Comparison of ENCODE assay signal across 1 cellular context in genomic region chr14:94089479-94089878, GRCh38.
TF ChIP-seq lines count a peak whose summit lies in the region.

No MANE protein-coding gene starts in this region.

TF ChIP-seq in K562, 482 proteins besides CTCF, POLR2A, EP300 and RAD21 (continued from another document and continues in another):
- TF ChIP-seq CHD7 (IDR thresholded peaks at IDR 0.05; ENCODE audit: low read depth, low read length) (no peak), TGIF2 (CRISPR knock-in tag; IDR thresholded peaks at IDR 0.05) (no peak), HNRNPL (IDR thresholded peaks at IDR 0.05; ENCODE audit: low read depth, low read length) (no peak), CHAMP1 (IDR thresholded peaks at IDR 0.05) (no peak), NFATC3 (IDR thresholded peaks at IDR 0.05) (no peak), ZNF589 (CRISPR knock-in tag; IDR thresholded peaks at IDR 0.05; ENCODE audit: low read depth) (no peak), NFE2 (IDR thresholded peaks at IDR 0.05; ENCODE audit: low read depth) (no peak), CREBBP (IDR thresholded peaks at IDR 0.05; ENCODE audit: low read depth, low read length) (no peak), BCL6 (CRISPR knock-in tag; IDR thresholded peaks at IDR 0.05) (no peak), BRD4 (IDR thresholded peaks at IDR 0.05) (no peak), HDAC1 (IDR thresholded peaks at IDR 0.05) (no peak), ZFPM2 (CRISPR knock-in tag; IDR thresholded peaks at IDR 0.05) (no peak), RCOR1 (IDR thresholded peaks at IDR 0.05; ENCODE audit: borderline replicate concordance in 1 of 2, low read depth in 2 of 2, low read length in 2 of 2) (no peak)
- TF ChIP-seq, protein P1, sequence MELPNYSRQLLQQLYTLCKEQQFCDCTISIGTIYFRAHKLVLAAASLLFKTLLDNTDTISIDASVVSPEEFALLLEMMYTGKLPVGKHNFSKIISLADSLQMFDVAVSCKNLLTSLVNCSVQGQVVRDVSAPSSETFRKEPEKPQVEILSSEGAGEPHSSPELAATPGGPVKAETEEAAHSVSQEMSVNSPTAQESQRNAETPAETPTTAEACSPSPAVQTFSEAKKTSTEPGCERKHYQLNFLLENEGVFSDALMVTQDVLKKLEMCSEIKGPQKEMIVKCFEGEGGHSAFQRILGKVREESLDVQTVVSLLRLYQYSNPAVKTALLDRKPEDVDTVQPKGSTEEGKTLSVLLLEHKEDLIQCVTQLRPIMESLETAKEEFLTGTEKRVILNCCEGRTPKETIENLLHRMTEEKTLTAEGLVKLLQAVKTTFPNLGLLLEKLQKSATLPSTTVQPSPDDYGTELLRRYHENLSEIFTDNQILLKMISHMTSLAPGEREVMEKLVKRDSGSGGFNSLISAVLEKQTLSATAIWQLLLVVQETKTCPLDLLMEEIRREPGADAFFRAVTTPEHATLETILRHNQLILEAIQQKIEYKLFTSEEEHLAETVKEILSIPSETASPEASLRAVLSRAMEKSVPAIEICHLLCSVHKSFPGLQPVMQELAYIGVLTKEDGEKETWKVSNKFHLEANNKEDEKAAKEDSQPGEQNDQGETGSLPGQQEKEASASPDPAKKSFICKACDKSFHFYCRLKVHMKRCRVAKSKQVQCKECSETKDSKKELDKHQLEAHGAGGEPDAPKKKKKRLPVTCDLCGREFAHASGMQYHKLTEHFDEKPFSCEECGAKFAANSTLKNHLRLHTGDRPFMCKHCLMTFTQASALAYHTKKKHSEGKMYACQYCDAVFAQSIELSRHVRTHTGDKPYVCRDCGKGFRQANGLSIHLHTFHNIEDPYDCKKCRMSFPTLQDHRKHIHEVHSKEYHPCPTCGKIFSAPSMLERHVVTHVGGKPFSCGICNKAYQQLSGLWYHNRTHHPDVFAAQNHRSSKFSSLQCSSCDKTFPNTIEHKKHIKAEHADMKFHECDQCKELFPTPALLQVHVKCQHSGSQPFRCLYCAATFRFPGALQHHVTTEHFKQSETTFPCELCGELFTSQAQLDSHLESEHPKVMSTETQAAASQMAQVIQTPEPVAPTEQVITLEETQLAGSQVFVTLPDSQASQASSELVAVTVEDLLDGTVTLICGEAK (IDR thresholded peaks at IDR 0.05): no peak
- TF ChIP-seq, protein P1 (CRISPR knock-in tag; IDR thresholded peaks at IDR 0.05): no peak
- TF ChIP-seq, protein P2, sequence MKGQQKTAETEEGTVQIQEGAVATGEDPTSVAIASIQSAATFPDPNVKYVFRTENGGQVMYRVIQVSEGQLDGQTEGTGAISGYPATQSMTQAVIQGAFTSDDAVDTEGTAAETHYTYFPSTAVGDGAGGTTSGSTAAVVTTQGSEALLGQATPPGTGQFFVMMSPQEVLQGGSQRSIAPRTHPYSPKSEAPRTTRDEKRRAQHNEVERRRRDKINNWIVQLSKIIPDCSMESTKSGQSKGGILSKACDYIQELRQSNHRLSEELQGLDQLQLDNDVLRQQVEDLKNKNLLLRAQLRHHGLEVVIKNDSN (CRISPR knock-in tag; IDR thresholded peaks at IDR 0.05): no peak
- TF ChIP-seq, protein P3, sequence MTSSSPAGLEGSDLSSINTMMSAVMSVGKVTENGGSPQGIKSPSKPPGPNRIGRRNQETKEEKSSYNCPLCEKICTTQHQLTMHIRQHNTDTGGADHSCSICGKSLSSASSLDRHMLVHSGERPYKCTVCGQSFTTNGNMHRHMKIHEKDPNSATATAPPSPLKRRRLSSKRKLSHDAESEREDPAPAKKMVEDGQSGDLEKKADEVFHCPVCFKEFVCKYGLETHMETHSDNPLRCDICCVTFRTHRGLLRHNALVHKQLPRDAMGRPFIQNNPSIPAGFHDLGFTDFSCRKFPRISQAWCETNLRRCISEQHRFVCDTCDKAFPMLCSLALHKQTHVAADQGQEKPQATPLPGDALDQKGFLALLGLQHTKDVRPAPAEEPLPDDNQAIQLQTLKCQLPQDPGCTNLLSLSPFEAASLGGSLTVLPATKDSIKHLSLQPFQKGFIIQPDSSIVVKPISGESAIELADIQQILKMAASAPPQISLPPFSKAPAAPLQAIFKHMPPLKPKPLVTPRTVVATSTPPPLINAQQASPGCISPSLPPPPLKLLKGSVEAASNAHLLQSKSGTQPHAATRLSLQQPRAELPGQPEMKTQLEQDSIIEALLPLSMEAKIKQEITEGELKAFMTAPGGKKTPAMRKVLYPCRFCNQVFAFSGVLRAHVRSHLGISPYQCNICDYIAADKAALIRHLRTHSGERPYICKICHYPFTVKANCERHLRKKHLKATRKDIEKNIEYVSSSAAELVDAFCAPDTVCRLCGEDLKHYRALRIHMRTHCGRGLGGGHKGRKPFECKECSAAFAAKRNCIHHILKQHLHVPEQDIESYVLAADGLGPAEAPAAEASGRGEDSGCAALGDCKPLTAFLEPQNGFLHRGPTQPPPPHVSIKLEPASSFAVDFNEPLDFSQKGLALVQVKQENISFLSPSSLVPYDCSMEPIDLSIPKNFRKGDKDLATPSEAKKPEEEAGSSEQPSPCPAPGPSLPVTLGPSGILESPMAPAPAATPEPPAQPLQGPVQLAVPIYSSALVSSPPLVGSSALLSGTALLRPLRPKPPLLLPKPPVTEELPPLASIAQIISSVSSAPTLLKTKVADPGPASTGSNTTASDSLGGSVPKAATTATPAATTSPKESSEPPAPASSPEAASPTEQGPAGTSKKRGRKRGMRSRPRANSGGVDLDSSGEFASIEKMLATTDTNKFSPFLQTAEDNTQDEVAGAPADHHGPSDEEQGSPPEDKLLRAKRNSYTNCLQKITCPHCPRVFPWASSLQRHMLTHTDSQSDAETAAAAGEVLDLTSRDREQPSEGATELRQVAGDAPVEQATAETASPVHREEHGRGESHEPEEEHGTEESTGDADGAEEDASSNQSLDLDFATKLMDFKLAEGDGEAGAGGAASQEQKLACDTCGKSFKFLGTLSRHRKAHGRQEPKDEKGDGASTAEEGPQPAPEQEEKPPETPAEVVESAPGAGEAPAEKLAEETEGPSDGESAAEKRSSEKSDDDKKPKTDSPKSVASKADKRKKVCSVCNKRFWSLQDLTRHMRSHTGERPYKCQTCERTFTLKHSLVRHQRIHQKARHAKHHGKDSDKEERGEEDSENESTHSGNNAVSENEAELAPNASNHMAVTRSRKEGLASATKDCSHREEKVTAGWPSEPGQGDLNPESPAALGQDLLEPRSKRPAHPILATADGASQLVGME (CRISPR knock-in tag; IDR thresholded peaks at IDR 0.05): no peak
